In genomic region chr10:71973777-71974488, GRCh38 we compare ENCODE assay signal across 12 cellular contexts. TPM values are rescaled to one million over a fixed set of nuclear protein-coding genes. Genes with fewer than 3 reads are reported as not detected.
A peak's percentile ranks its signal among the peaks of the same experiment; 100 is the strongest.
DNase-seq lines count a peak whose midpoint lies in the region; FAIRE-seq and TF ChIP-seq lines count a peak whose summit lies in the region.
"Had no signal": no experiment of that assay in that cellular context is flagged by ENCODE, and none has a peak within 500 bp of the region (broad histone marks: within the 10 kb centered on the region; RNA-seq: fewer than 3 reads in every experiment).

No MANE protein-coding gene starts in this region.

- no peaks in the 10 kb centered on the region for H3K36me3 Mint-ChIP-seq in activated T-cell treated with anti-CD3 and anti-CD28 coated beads, Interleukin-2, amount 50 U/mL, for 24 hours (ENCODE audit: low read depth)

- H3K27ac Mint-ChIP-seq in activated T-cell treated with anti-CD3 and anti-CD28 coated beads, Interleukin-2, amount 50 U/mL, for 24 hours, result peak overlapping the region; percentile 92

- FAIRE-seq in D721Med (lab: Jason Lieb, UNC), result no peak
- FAIRE-seq: endometrium had no signal

- CTCF ChIA-PET in RWPE1 (lab: Yijun Ruan, JAX), result interaction anchor here (1.4 to 3.6 kb wide), 2 partner anchors 8 to 78 kb away, joined by 3 to 19 read pairs; no protein-coding TSS in a partner anchor

- no peak for TF ChIP-seq EP300 in suprapubic skin (IDR thresholded peaks at IDR 0.05)

- H3K4me1 ChIP-seq in suprapubic skin, result peaks cover 98% of the 10 kb centered on the region

- H3K9me3 ChIP-seq in suprapubic skin, result no peaks in the 10 kb centered on the region
- H3K9me3 ChIP-seq: SJSA1 had no signal

- no peak for TF ChIP-seq POLR2A in suprapubic skin (IDR thresholded peaks at IDR 0.05)

- peaks cover 55% of the 10 kb centered on the region for H3K4me1 Mint-ChIP-seq in activated T-cell treated with anti-CD3 and anti-CD28 coated beads, Interleukin-2, amount 50 U/mL, for 24 hours (ENCODE audit: low read depth)

- WGBS in suprapubic skin, result 76% methylated on average over 9 of the region's 9 CpGs

- no peaks in the 10 kb centered on the region for H3K9me3 Mint-ChIP-seq in activated T-cell treated with anti-CD3 and anti-CD28 coated beads, Interleukin-2, amount 50 U/mL, for 24 hours

- TF ChIP-seq CTCF in RWPE1 (conservative IDR thresholded peaks at IDR 0.05; ENCODE audit: low read depth), result no peak
- TF ChIP-seq CTCF in suprapubic skin (IDR thresholded peaks at IDR 0.05), result no peak
- TF ChIP-seq CTCF in D721Med (IDR thresholded peaks at IDR 0.05; ENCODE audit: insufficient read depth, missing control alignments), result no peak

- H3K27me3 Mint-ChIP-seq in activated T-cell treated with anti-CD3 and anti-CD28 coated beads, Interleukin-2, amount 50 U/mL, for 24 hours, result no peaks in the 10 kb centered on the region

- POLR2A ChIA-PET in RWPE1 (lab: Yijun Ruan, JAX; ENCODE audit: low non-redundant PET), result no interaction called here

- H3K4me3 ChIP-seq in suprapubic skin, result no peak overlapping the region
- H3K4me3 ChIP-seq: SJSA1 had no signal

- H3K27ac ChIP-seq in RWPE1 (peak overlapping the region; percentile 100), layer of hippocampus (ENCODE audit: low read depth, low read length) (peak overlapping the region; percentile 96), suprapubic skin (peak overlapping the region; percentile 84)
- H3K27ac ChIP-seq: SJSA1 had no signal

- DNase-seq in activated T-cell treated with anti-CD3 and anti-CD28 coated beads, Interleukin-2, amount 50 U/mL, for 24 hours, result no peak
- DNase-seq in activated T-cell treated with anti-CD3 and anti-CD28 coated beads for 4 hours (no peak), RWPE1 (ENCODE audit: low spot score) (no peak), suprapubic skin (ENCODE audit: low spot score in 2 of 2) (no peak), NCI-H2029 (lab: John Stamatoyannopoulos, UW) (no peak), amniotic stem cell (lab: John Stamatoyannopoulos, UW) (no peak), D721Med (ENCODE audit: insufficient read length, low spot score) (no peak)
- DNase-seq: DMS79 treated with DMSO at 0.1 percent for 48 hours, NCI-H446 treated with DMSO at 0.1 percent for 48 hours had no signal

- H3K27me3 ChIP-seq in layer of hippocampus (ENCODE audit: control insufficient read depth, insufficient read depth, low read length) (no peaks in the 10 kb centered on the region), suprapubic skin (no peaks in the 10 kb centered on the region)
- H3K27me3 ChIP-seq: SJSA1 had no signal

- H3K36me3 ChIP-seq in suprapubic skin, result no peaks in the 10 kb centered on the region

- peak overlapping the region; percentile 18 for H3K4me3 Mint-ChIP-seq in activated T-cell treated with anti-CD3 and anti-CD28 coated beads, Interleukin-2, amount 50 U/mL, for 24 hours

RNA-seq across cellular contexts. Expression of gene CHST3, which starts 9.7 kb away (rescaled TPM):
- total RNA-seq in suprapubic skin, result 10 to 100 TPM; 17.9 to 29.3 (median 23.2) TPM
